In the genomic region with DNA sequence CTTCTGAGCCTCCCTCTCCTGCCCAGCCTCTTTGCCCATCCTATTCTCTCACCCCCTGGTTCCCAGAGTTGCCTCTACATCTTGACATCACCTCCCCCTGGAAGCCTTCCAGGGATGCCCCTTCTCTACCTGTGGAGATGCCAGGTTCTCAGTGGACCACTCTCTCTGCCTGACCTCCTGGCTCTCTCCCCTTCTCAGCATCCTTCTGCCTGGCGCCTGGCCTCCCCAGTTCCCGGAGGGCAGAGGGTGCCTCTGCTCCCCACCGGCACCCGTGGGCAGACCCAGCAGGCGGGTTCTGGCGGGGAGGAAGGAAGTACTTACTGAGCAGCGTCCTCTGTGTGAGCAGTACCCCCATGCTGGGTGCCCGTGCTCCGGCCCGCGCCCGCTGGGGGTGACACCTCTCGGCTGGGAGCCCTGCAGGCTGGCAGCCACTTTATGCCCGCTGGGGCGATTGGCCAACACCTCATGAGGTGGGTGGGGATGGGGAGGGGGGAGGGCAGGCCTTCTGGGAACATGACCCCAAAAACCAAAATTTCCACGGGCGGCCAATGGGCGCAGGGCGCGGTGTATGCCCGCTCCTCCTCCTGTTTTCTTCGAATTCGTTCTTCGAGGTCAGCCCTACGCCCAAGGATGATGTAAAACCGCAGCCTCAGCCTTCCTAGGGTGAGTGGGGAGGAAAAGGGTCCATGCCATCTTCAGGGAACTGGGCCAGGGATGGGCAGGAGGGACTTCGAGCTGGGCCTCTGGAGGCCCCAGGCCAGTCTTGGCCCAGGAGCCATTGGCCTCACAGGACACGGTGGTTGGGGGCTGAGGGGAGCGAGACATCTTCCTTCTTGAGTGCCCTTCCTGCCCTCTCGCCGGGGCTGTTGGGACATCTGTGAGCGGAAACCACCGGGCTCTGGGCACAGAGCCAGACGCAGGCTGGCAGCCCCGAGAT, we compare ENCODE assay signal across 9 cellular contexts. TPM values are rescaled to one million over a fixed set of nuclear protein-coding genes. Genes with fewer than 3 reads are reported as not detected.
DNase-seq lines count a peak whose midpoint lies in the region; ATAC-seq and TF ChIP-seq lines count a peak whose summit lies in the region.
"Had no signal": no experiment of that assay in that cellular context is flagged by ENCODE, and none has a peak within 500 bp of the region (broad histone marks: within the 10 kb centered on the region; RNA-seq: fewer than 3 reads in every experiment).

Gene OSM (minus strand): TSS at position 407 of the 937 bp plus-strand sequence. CDS start 52 bp downstream, at position 355.

- peak within 1 kb of the TSS; percentile 57 for H3K27ac ChIP-seq in left ventricle myocardium inferior (replicated peaks)

- TF ChIP-seq CTCF in left ventricle myocardium inferior (IDR thresholded peaks at IDR 0.05; ENCODE audit: borderline replicate concordance) (no peak), GM10266 (IDR thresholded peaks at IDR 0.05; ENCODE audit: control insufficient read depth, insufficient read depth, low read depth, missing control alignments) (no peak)

- intact Hi-C loops in left ventricle myocardium inferior (cut with micrococcal nuclease), result no loop called here

- CTCF ChIA-PET in activated CD8-positive, alpha-beta memory T cell treated with anti-CD3 and anti-CD28 coated beads for 36 hours (lab: Charles Lee), result interaction anchor here (1.0 to 4.7 kb wide), 5 partner anchors 11 to 157 kb away, joined by 3 to 34 read pairs (median 6); partner anchors contain the start of gene CASTOR1

- H3K9me3 ChIP-seq in left ventricle myocardium inferior (replicated peaks), result no peaks in the 10 kb centered on the region

- H3K4me1 ChIP-seq in left ventricle myocardium inferior, result peaks cover 6% of the 10 kb centered on the region

- peak within 1 kb of the TSS; percentile 44 for H3K4me3 ChIP-seq in left ventricle myocardium inferior

- DNase-seq in AML-193 (lab: John Stamatoyannopoulos, UW), result peak; percentile 88 to 89
- DNase-seq in HUDEP-2 (lab: John Stamatoyannopoulos, UW; ENCODE audit: unreplicated experiment in 76 of 76), result peak in 75 of 76 experiments; percentile 50 to 95 (median 83)
- DNase-seq in left ventricle myocardium inferior, result peak; percentile 66
- DNase-seq in stimulated activated CD8-positive, alpha-beta memory T cell treated with anti-CD3 and anti-CD28 coated beads, Interleukin-15, amount 100 ng/mL, for 4 hours (ENCODE audit: low read depth in 2 of 2), result peak; percentile 46 to 55
- DNase-seq in GM10266 (ENCODE audit: extremely low spot score), result no peak
- no peak for DNase-seq in NCI-H2029 (lab: John Stamatoyannopoulos, UW)

- POLR2A ChIA-PET in activated CD8-positive, alpha-beta memory T cell treated with anti-CD3 and anti-CD28 coated beads for 36 hours (lab: Charles Lee), result interaction anchor here (0.7 to 1.3 kb wide), 4 partner anchors 16 to 162 kb away, joined by 3 read pairs; partner anchors contain the start of gene CASTOR1

- no peak for ATAC-seq in HG03457 (IDR thresholded peaks at IDR 0.05; ENCODE audit: unreplicated experiment)

- peaks cover 43% of the 10 kb centered on the region for H3K27me3 ChIP-seq in left ventricle myocardium inferior (ENCODE audit: low read depth)

- no peaks in the 10 kb centered on the region for H3K36me3 ChIP-seq in left ventricle myocardium inferior

RNA-seq across cellular contexts. Expression of gene OSM, which starts in this region (rescaled TPM):
- total RNA-seq in activated CD8-positive, alpha-beta memory T cell treated with anti-CD3 and anti-CD28 coated beads for 36 hours, result 10 to 100 TPM; 21.1 to 23.3 TPM
- total RNA-seq in left ventricle myocardium inferior, result not detected
- total RNA-seq: neural crest cell had no signal

Comparison
In these comparisons a context has a peak if more than half of its experiments do, and no peak if none do; other contexts are left out.
1. RNA of gene OSM (total RNA-seq): 21.1 to 23.3 TPM in activated CD8-positive, alpha-beta memory T cell treated with anti-CD3 and anti-CD28 coated beads for 36 hours; not detected in left ventricle myocardium inferior (single experiment); every median in the first group is over 10 times any median in the second.
2. Peak in DNase-seq, H3K4me3 ChIP-seq and H3K27ac ChIP-seq in left ventricle myocardium inferior; RNA of the gene not detected or under 1 TPM.
3. DNase-seq: peak in AML-193 (2 of 2), HUDEP-2 (75 of 76) and stimulated activated CD8-positive, alpha-beta memory T cell treated with anti-CD3 and anti-CD28 coated beads, Interleukin-15, amount 100 ng/mL, for 4 hours (2 of 2); none in GM10266 (single experiment) and NCI-H2029 (single experiment).